1 cellular context compared by ENCODE assay signal in genomic region chr15:81909229-81910087, GRCh38.
TF ChIP-seq lines count a peak whose summit lies in the region.

No MANE protein-coding gene starts in this region.

TF ChIP-seq in HEK293, 187 proteins besides CTCF, POLR2A, EP300 and RAD21 (continued from another document):
- TF ChIP-seq ZBTB21 (tag by site-specific recombination; IDR thresholded peaks at IDR 0.05) (0 out of 2 replicates have a peak, but pooled peaks have one; percentile 26), ZNF692 (tag by site-specific recombination; IDR thresholded peaks at IDR 0.05) (peak; percentile 86), SCRT2 (tag by site-specific recombination; IDR thresholded peaks at IDR 0.05) (peak; percentile 89), ZNF776 (tag by site-specific recombination; IDR thresholded peaks at IDR 0.05; ENCODE audit: borderline replicate concordance) (no peak), ZNF362 (tag by site-specific recombination; IDR thresholded peaks at IDR 0.05) (no peak), ZBTB26 (tag by site-specific recombination; optimal IDR thresholded peaks at IDR 0.05) (no peak), PATZ1 (tag by site-specific recombination; IDR thresholded peaks at IDR 0.05) (peak; percentile 68), KLF10 (tag by site-specific recombination; IDR thresholded peaks at IDR 0.05) (no peak), ZNF223 (tag by site-specific recombination; IDR thresholded peaks at IDR 0.05) (peak; percentile 76), ZNF660 (tag by site-specific recombination; IDR thresholded peaks at IDR 0.05) (peak; percentile 73; the same call in 1 of the 2 replicates), ZBTB48 (tag by site-specific recombination; IDR thresholded peaks at IDR 0.05) (0 out of 2 replicates have a peak, but pooled peaks have one; percentile 41), ZNF324 (tag by site-specific recombination; IDR thresholded peaks at IDR 0.05) (0 out of 2 replicates have a peak, but pooled peaks have one; percentile 24), ZNF473 (tag by site-specific recombination; IDR thresholded peaks at IDR 0.05) (no peak), ZBTB8A (tag by site-specific recombination; IDR thresholded peaks at IDR 0.05) (peak; percentile 41), ZNF585B (tag by site-specific recombination; IDR thresholded peaks at IDR 0.05) (no peak), MZF1 (tag by site-specific recombination; IDR thresholded peaks at IDR 0.05; ENCODE audit: borderline replicate concordance) (0 out of 2 replicates have a peak, but pooled peaks have one; percentile 40), ZNF513 (tag by site-specific recombination; IDR thresholded peaks at IDR 0.05) (peak; percentile 53; the same call in 1 of the 2 replicates), ZNF610 (tag by site-specific recombination; IDR thresholded peaks at IDR 0.05; ENCODE audit: borderline replicate concordance) (0 out of 2 replicates have a peak, but pooled peaks have one; percentile 17), ZNF677 (tag by site-specific recombination; IDR thresholded peaks at IDR 0.05) (no peak), ZNF544 (tag by site-specific recombination; IDR thresholded peaks at IDR 0.05) (no peak), ZNF211 (tag by site-specific recombination; IDR thresholded peaks at IDR 0.05; ENCODE audit: low read depth) (no peak), ZBTB44 (tag by site-specific recombination; IDR thresholded peaks at IDR 0.05) (peak; percentile 84), OVOL3 (tag by site-specific recombination; IDR thresholded peaks at IDR 0.05) (0 out of 2 replicates have a peak, but pooled peaks have one; percentile 30), ZFHX2 (tag by site-specific recombination; conservative IDR thresholded peaks at IDR 0.05) (no peak), HOXC10 (CRISPR knock-in tag; IDR thresholded peaks at IDR 0.05) (no peak), ZNF398 (tag by site-specific recombination; IDR thresholded peaks at IDR 0.05) (peak; percentile 51), ZBTB20 (tag by site-specific recombination; IDR thresholded peaks at IDR 0.05) (peak; percentile 39), SCRT1 (tag by site-specific recombination; IDR thresholded peaks at IDR 0.05; ENCODE audit: borderline replicate concordance) (0 out of 2 replicates have a peak, but pooled peaks have one; percentile 10), ZBTB17 (tag by site-specific recombination; IDR thresholded peaks at IDR 0.05) (peak; percentile 85), ZNF843 (tag by site-specific recombination; IDR thresholded peaks at IDR 0.05) (peak; percentile 69), FEZF1 (tag by site-specific recombination; IDR thresholded peaks at IDR 0.05) (peak; percentile 94), ZNF658 (tag by site-specific recombination; IDR thresholded peaks at IDR 0.05) (no peak), ZSCAN18 (tag by site-specific recombination; IDR thresholded peaks at IDR 0.05) (0 out of 2 replicates have a peak, but pooled peaks have one; percentile 55), ZNF335 (tag by site-specific recombination; conservative IDR thresholded peaks at IDR 0.05) (peak; percentile 81), ZNF623 (tag by site-specific recombination; IDR thresholded peaks at IDR 0.05) (no peak), ZEB2 (tag by site-specific recombination; IDR thresholded peaks at IDR 0.05) (peak; percentile 72), TRIM28 (IDR thresholded peaks at IDR 0.05; ENCODE audit: borderline replicate concordance, low read length) (no peak), OSR2 (tag by site-specific recombination; IDR thresholded peaks at IDR 0.05) (0 out of 2 replicates have a peak, but pooled peaks have one; percentile 9), IKZF3 (tag by site-specific recombination; IDR thresholded peaks at IDR 0.05) (0 out of 2 replicates have a peak, but pooled peaks have one; percentile 24), ELK4 (IDR thresholded peaks at IDR 0.05; ENCODE audit: borderline replicate concordance, low read depth, low read length) (no peak)
